Comparison of ENCODE assay signal across 1 cellular context in genomic region chr18:8749492-8749891, GRCh38.
TF ChIP-seq lines count a peak whose summit lies in the region.

No MANE protein-coding gene starts in this region.

TF ChIP-seq in SK-N-SH, 30 proteins besides CTCF, POLR2A, EP300 and RAD21 (continued from another document):
- TF ChIP-seq TAF1 (IDR thresholded peaks at IDR 0.05; ENCODE audit: borderline replicate concordance, low read depth, low read length) = no peak
- no peak for TF ChIP-seq FOSL2 (IDR thresholded peaks at IDR 0.05; ENCODE audit: borderline replicate concordance, low read depth)
- no peak for TF ChIP-seq TEAD4 (IDR thresholded peaks at IDR 0.05; ENCODE audit: borderline replicate concordance, insufficient read depth)
- TF ChIP-seq, protein P1, sequence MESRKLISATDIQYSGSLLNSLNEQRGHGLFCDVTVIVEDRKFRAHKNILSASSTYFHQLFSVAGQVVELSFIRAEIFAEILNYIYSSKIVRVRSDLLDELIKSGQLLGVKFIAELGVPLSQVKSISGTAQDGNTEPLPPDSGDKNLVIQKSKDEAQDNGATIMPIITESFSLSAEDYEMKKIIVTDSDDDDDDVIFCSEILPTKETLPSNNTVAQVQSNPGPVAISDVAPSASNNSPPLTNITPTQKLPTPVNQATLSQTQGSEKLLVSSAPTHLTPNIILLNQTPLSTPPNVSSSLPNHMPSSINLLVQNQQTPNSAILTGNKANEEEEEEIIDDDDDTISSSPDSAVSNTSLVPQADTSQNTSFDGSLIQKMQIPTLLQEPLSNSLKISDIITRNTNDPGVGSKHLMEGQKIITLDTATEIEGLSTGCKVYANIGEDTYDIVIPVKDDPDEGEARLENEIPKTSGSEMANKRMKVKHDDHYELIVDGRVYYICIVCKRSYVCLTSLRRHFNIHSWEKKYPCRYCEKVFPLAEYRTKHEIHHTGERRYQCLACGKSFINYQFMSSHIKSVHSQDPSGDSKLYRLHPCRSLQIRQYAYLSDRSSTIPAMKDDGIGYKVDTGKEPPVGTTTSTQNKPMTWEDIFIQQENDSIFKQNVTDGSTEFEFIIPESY (IDR thresholded peaks at IDR 0.05; ENCODE audit: borderline replicate concordance, low read depth) = no peak
- no peak for TF ChIP-seq EZH2phosphoT487 (IDR thresholded peaks at IDR 0.05; ENCODE audit: borderline replicate concordance, low read depth)
